In genomic region chr3:62242846-62243245, GRCh38 we compare ENCODE assay signal across 28 cellular contexts.
DNase-seq lines count a peak whose midpoint lies in the region; ATAC-seq lines count a peak whose summit lies in the region.
"Had no signal": no experiment of that assay in that cellular context is flagged by ENCODE, and none has a peak within 500 bp of the region (broad histone marks: within the 10 kb centered on the region; RNA-seq: fewer than 3 reads in every experiment).

No MANE protein-coding gene starts in this region.

- no peaks in the 10 kb centered on the region for H3K36me3 ChIP-seq in HUES48 (ENCODE audit: control insufficient read depth, insufficient read depth, low read length)
- H3K36me3 ChIP-seq: pancreas, upper lobe of right lung had no signal

- peaks cover 5% of the 10 kb centered on the region for H3K27me3 Mint-ChIP-seq in activated naive CD8-positive, alpha-beta T cell treated with anti-CD3 and anti-CD28 coated beads, Interleukin-2, amount 50 U/mL, for 24 hours

- no peak overlapping the region for H3K27ac Mint-ChIP-seq in activated naive CD8-positive, alpha-beta T cell treated with anti-CD3 and anti-CD28 coated beads, Interleukin-2, amount 50 U/mL, for 24 hours
- H3K27ac Mint-ChIP-seq: activated naive CD8-positive, alpha-beta T cell; naive B cell had no signal

- no peak overlapping the region for H3K4me3 ChIP-seq in HUES48 (ENCODE audit: low read depth, low read length)
- H3K4me3 ChIP-seq: heart right ventricle, left ventricle myocardium inferior, pancreas, suprapubic skin, upper lobe of right lung had no signal

- ATAC-seq in activated naive CD8-positive, alpha-beta T cell treated with anti-CD3 and anti-CD28 coated beads, Interleukin-2, amount 50 U/mL, for 24 hours: no peak
- ATAC-seq: HCT116, heart right ventricle, pancreas, Right ventricle myocardium inferior, upper lobe of right lung had no signal

- H3K4me1 Mint-ChIP-seq in activated naive CD8-positive, alpha-beta T cell treated with anti-CD3 and anti-CD28 coated beads, Interleukin-2, amount 50 U/mL, for 24 hours: no peaks in the 10 kb centered on the region

- H3K4me1 ChIP-seq in HUES48 (ENCODE audit: control insufficient read depth, insufficient read depth, low read length): peaks cover 63% of the 10 kb centered on the region
- H3K4me1 ChIP-seq: Caco-2, pancreas, suprapubic skin, upper lobe of right lung had no signal

- no peaks in the 10 kb centered on the region for H3K9me3 Mint-ChIP-seq in activated naive CD8-positive, alpha-beta T cell treated with anti-CD3 and anti-CD28 coated beads, Interleukin-2, amount 50 U/mL, for 24 hours
- H3K9me3 Mint-ChIP-seq: naive B cell had no signal

- H3K36me3 Mint-ChIP-seq in activated naive CD8-positive, alpha-beta T cell treated with anti-CD3 and anti-CD28 coated beads, Interleukin-2, amount 50 U/mL, for 24 hours (ENCODE audit: low read depth): no peaks in the 10 kb centered on the region
- H3K36me3 Mint-ChIP-seq: activated naive CD8-positive, alpha-beta T cell; naive B cell had no signal

- H3K9me3 ChIP-seq in HUES48 (ENCODE audit: control insufficient read depth, insufficient read depth, low read length): no peaks in the 10 kb centered on the region
- H3K9me3 ChIP-seq: Caco-2, heart right ventricle, left ventricle myocardium inferior, pancreas, suprapubic skin, upper lobe of right lung had no signal

- H3K27me3 ChIP-seq in HUES48 (ENCODE audit: control insufficient read depth, insufficient read depth, low read length): no peaks in the 10 kb centered on the region
- H3K27me3 ChIP-seq: heart right ventricle, pancreas, suprapubic skin, upper lobe of right lung had no signal

- DNase-seq in ecto neural progenitor cell (ENCODE audit: low spot score) (peak; percentile 57), iPS-NIHi11 (ENCODE audit: low spot score) (peak; percentile 55), pons (ENCODE audit: low spot score) (peak; percentile 37), NOMO-1 (lab: John Stamatoyannopoulos, UW; ENCODE audit: unreplicated experiment in 2 of 2) (no peak)
- no peak for DNase-seq in stimulated activated CD4-positive, alpha-beta T cell treated with anti-CD3 and anti-CD28 coated beads, Interleukin-2, amount 100 ng/mL, for 48 hours
- no peak for DNase-seq in activated CD4-positive, CD25-positive, alpha-beta regulatory T cell treated with anti-CD3 and anti-CD28 coated beads, Interleukin-2, amount 50 U/mL, for 72 hours
- no peak for DNase-seq in activated naive CD8-positive, alpha-beta T cell treated with anti-CD3 and anti-CD28 coated beads, Interleukin-2, amount 50 U/mL, for 24 hours
- DNase-seq: activated CD4-positive, alpha-beta T cell treated with anti-CD3 and anti-CD28 coated beads for 4 hours; activated effector memory CD4-positive, alpha-beta T cell treated with Interleukin-2 at 50 U/mL for 16 hours; Caco-2; cerebellar nuclear complex; DMS79; heart right ventricle; KBM-7; left ventricle myocardium inferior; naive B cell; NCI-H1417; NCI-H2081 treated with DMSO at 0.1 percent for 48 hours; pancreas; stimulated activated naive CD4-positive, alpha-beta T cell; T-helper 2 cell; upper lobe of right lung had no signal

- no peak overlapping the region for H3K9ac ChIP-seq in HUES48 (ENCODE audit: low read depth, low read length)

- no peak overlapping the region for H3K4me3 Mint-ChIP-seq in activated naive CD8-positive, alpha-beta T cell treated with anti-CD3 and anti-CD28 coated beads, Interleukin-2, amount 50 U/mL, for 24 hours
- H3K4me3 Mint-ChIP-seq: activated naive CD8-positive, alpha-beta T cell had no signal

- peak overlapping the region; percentile 64 for H3K27ac ChIP-seq in HUES48 (ENCODE audit: low read depth, low read length)
- H3K27ac ChIP-seq: C4-2B, heart right ventricle, left ventricle myocardium inferior, pancreas, suprapubic skin, upper lobe of right lung had no signal

Comparison
In these comparisons a context has a peak if more than half of its experiments do, and no peak if none do; other contexts are left out.
1. DNase-seq: peak in ecto neural progenitor cell (single experiment), iPS-NIHi11 (single experiment) and pons (single experiment); none in NOMO-1 (0 of 2), stimulated activated CD4-positive, alpha-beta T cell treated with anti-CD3 and anti-CD28 coated beads, Interleukin-2, amount 100 ng/mL, for 48 hours (0 of 2), activated CD4-positive, CD25-positive, alpha-beta regulatory T cell treated with anti-CD3 and anti-CD28 coated beads, Interleukin-2, amount 50 U/mL, for 72 hours (single experiment) and activated naive CD8-positive, alpha-beta T cell treated with anti-CD3 and anti-CD28 coated beads, Interleukin-2, amount 50 U/mL, for 24 hours (single experiment).